23 cellular contexts compared by ENCODE assay signal in the genomic region with DNA sequence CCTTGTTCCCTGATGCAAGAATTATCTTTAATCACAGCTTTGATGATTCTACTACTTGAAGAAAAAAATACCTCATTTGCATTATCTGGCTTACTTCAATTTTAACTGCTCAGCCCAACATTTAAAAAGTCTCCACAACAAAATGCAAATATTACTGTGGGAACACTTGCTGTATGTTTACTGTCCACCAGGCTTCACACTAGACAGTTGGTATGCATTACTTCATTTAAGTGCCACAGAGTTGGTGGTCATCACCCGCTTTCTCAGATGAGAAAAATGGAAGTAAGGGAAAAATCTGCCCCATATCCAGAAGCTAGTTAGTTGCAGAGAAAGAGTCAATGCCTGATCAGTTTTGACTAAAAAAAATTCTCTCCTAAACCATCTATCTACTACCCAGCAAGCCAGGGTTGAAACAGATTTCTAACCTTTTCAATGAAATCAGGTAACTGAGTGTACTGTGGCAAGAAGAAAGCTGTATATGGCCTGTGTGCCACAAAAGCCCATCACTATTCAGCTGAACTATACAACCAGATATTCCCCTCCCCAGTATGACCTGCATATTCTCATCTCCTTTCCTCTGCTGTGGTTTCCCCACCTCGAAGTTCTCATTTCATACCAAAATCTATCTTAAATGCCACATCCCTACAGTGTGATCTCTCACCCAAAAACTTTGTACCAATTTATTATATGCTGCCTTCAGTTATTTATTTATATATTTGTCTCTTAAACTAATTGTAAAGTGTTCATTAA.
A peak's percentile ranks its signal among the peaks of the same experiment; 100 is the strongest.
DNase-seq lines count a peak whose midpoint lies in the region; ATAC-seq and TF ChIP-seq lines count a peak whose summit lies in the region.
"Had no signal": no experiment of that assay in that cellular context is flagged by ENCODE, and none has a peak within 500 bp of the region (broad histone marks: within the 10 kb centered on the region; RNA-seq: fewer than 3 reads in every experiment).

No MANE protein-coding gene starts in this region.

- POLR2A ChIA-PET in CD4-positive, alpha-beta T cell (lab: Charles Lee): no interaction called here

- TF ChIP-seq CTCF in CD4-positive, alpha-beta T cell (IDR thresholded peaks at IDR 0.05): no peak
- TF ChIP-seq CTCF in mesothelial cell of epicardium (IDR thresholded peaks at IDR 0.05; ENCODE audit: unreplicated experiment): peak; percentile 35

- no peaks in the 10 kb centered on the region for H3K9me3 ChIP-seq in CD4-positive, alpha-beta T cell (ENCODE audit: control insufficient read depth, low read length)
- H3K9me3 ChIP-seq: lower lobe of right lung, pancreas had no signal

- no peak for ATAC-seq in CD4-positive, alpha-beta T cell (ENCODE audit: poor library complexity)
- ATAC-seq in GM18907 (IDR thresholded peaks at IDR 0.05; ENCODE audit: unreplicated experiment) (peak; percentile 44), GM19463 (IDR thresholded peaks at IDR 0.05; ENCODE audit: unreplicated experiment) (no peak), GM19395 (IDR thresholded peaks at IDR 0.05; ENCODE audit: unreplicated experiment) (no peak)
- ATAC-seq: lower lobe of right lung, pancreas, Right ventricle myocardium inferior, T-cell had no signal

- H3K4me3 Mint-ChIP-seq in CD4-positive, alpha-beta T cell: no peak overlapping the region
- H3K4me3 Mint-ChIP-seq in mesothelial cell of epicardium: no peak overlapping the region
- H3K4me3 Mint-ChIP-seq: dendritic cell treated with granulocyte-macrophage colony-stimulating factor and Interleukin-4, amounts not matched to agents 40 ng/mL and 50 ng/mL, for 4 days; naive B cell; T-cell had no signal

- peaks cover 85% of the 10 kb centered on the region for H3K36me3 Mint-ChIP-seq in CD4-positive, alpha-beta T cell (ENCODE audit: low read depth)
- peaks cover 38% of the 10 kb centered on the region for H3K36me3 Mint-ChIP-seq in mesothelial cell of epicardium

- H3K27me3 ChIP-seq in CD4-positive, alpha-beta T cell (ENCODE audit: control insufficient read depth, insufficient read depth, low read length): no peaks in the 10 kb centered on the region
- H3K27me3 ChIP-seq: pancreas had no signal

- H3K4me1 Mint-ChIP-seq in CD4-positive, alpha-beta T cell (ENCODE audit: low read depth): no peaks in the 10 kb centered on the region
- H3K4me1 Mint-ChIP-seq in mesothelial cell of epicardium: no peaks in the 10 kb centered on the region

- DNase-seq in CD4-positive, alpha-beta T cell: no peak
- DNase-seq in astrocyte of the hippocampus (ENCODE audit: low read depth, low spot score) (peak; percentile 2), mesothelial cell of epicardium (ENCODE audit: low spot score in 2 of 2, unreplicated experiment in 2 of 2) (no peak), substantia nigra (lab: John Stamatoyannopoulos, UW) (no peak), NCI-H524 treated with DMSO at 0.1 percent for 48 hours (lab: John Stamatoyannopoulos, UW) (no peak)
- DNase-seq: activated CD8-positive, alpha-beta memory T cell treated with anti-CD3 and anti-CD28 coated beads for 24 hours; activated effector memory CD4-positive, alpha-beta T cell treated with Interleukin-2 at 50 U/mL for 16 hours; AML-193; GDM1; glutamatergic neuron; H7; lower lobe of right lung; naive B cell; NCI-H1694; NCI-H446 treated with DMSO at 0.1 percent for 48 hours; pancreas; T-cell had no signal

- H3K27ac ChIP-seq in CD4-positive, alpha-beta T cell (ENCODE audit: low read depth, low read length): no peak overlapping the region
- no peak overlapping the region for H3K27ac ChIP-seq in substantia nigra (ENCODE audit: low read depth, low read length, poor library complexity, severe bottlenecking)
- H3K27ac ChIP-seq: lower lobe of right lung, pancreas, VCaP had no signal

- intact Hi-C loops in CD4-positive, alpha-beta T cell (cut with DNase I, micrococcal nuclease): no loop called here

- CTCF ChIA-PET in CD4-positive, alpha-beta T cell (lab: Charles Lee): interaction anchor here (1.2 kb wide), 1 partner anchor 22 kb away, joined by 4 read pairs; no protein-coding TSS in a partner anchor

- H3K9me3 Mint-ChIP-seq in CD4-positive, alpha-beta T cell: no peaks in the 10 kb centered on the region
- no peaks in the 10 kb centered on the region for H3K9me3 Mint-ChIP-seq in mesothelial cell of epicardium
- H3K9me3 Mint-ChIP-seq: dendritic cell treated with granulocyte-macrophage colony-stimulating factor and Interleukin-4, amounts not matched to agents 40 ng/mL and 50 ng/mL, for 4 days; naive B cell; T-cell had no signal

- peak overlapping the region; percentile 18 for H3K27ac Mint-ChIP-seq in CD4-positive, alpha-beta T cell
- H3K27ac Mint-ChIP-seq in mesothelial cell of epicardium: no peak overlapping the region
- H3K27ac Mint-ChIP-seq: dendritic cell treated with granulocyte-macrophage colony-stimulating factor and Interleukin-4, amounts not matched to agents 40 ng/mL and 50 ng/mL, for 4 days; T-cell had no signal

- H3K27me3 Mint-ChIP-seq in CD4-positive, alpha-beta T cell: no peaks in the 10 kb centered on the region
- H3K27me3 Mint-ChIP-seq in mesothelial cell of epicardium (ENCODE audit: low read depth): no peaks in the 10 kb centered on the region
- H3K27me3 Mint-ChIP-seq: dendritic cell treated with granulocyte-macrophage colony-stimulating factor and Interleukin-4, amounts not matched to agents 40 ng/mL and 50 ng/mL, for 4 days; naive B cell; T-cell had no signal
